Comparison of ENCODE assay signal across 43 cellular contexts in genomic region chr11:4957396-4957795, GRCh38. TPM values are rescaled to one million over a fixed set of nuclear protein-coding genes. Genes with fewer than 3 reads are reported as not detected.
"Had no signal": no experiment of that assay in that cellular context is flagged by ENCODE, and none has a peak within 500 bp of the region (broad histone marks: within the 10 kb centered on the region; RNA-seq: fewer than 3 reads in every experiment).

No MANE protein-coding gene starts in this region.

- H3K4me1 ChIP-seq: adrenal gland, ascending aorta, breast epithelium had no signal

- H3K9me3 Mint-ChIP-seq: activated naive CD4-positive, alpha-beta T cell treated with anti-CD3 and anti-CD28 coated beads, Interleukin-2, amount 50 U/mL, for 24 hours; activated naive CD8-positive, alpha-beta T cell treated with anti-CD3 and anti-CD28 coated beads for 36 hours; activated naive CD8-positive, alpha-beta T cell treated with anti-CD3 and anti-CD28 coated beads, Interleukin-2, amount 10 ng/mL, durations not matched to agents 7 days and 5 days; activated T-cell treated with anti-CD3 and anti-CD28 coated beads, Interleukin-2, amount 50 U/mL, for 24 hours; activated T-helper 1 cell treated with anti-CD3 and anti-CD28 coated beads, Interleukin-12 subunit alpha, Interleukin-12 subunit beta, Interleukin-2, Interleukin-4 antibody, amounts not matched to agents 30 ng/mL and 10 ng/mL and 1 ng/mL, durations not matched to agents 14 hours and 24 hours and 36 hours; activated T-helper 17 cell treated with anti-CD3 and anti-CD28 coated beads, Interleukin-2, amount 50 U/mL, for 72 hours; brain; central memory CD8-positive, alpha-beta T cell had no signal

- H3K27me3 ChIP-seq: adrenal gland, ascending aorta, brain microvascular endothelial cell, breast epithelium, cardiac muscle cell had no signal

- H3K27ac ChIP-seq: adrenal gland, ascending aorta, brain microvascular endothelial cell, breast epithelium, cardiac muscle cell had no signal

- DNase-seq: activated effector memory CD4-positive, alpha-beta T cell treated with anti-CD3 and anti-CD28 coated beads, Interleukin-2, amount 50 U/mL, for 16 hours; activated effector memory CD4-positive, alpha-beta T cell treated with Interleukin-2 at 50 U/mL for 16 hours; activated gamma-delta T cell; activated gamma-delta T cell treated with Interleukin-2 at 50 U/mL for 16 hours; activated naive CD4-positive, alpha-beta T cell; activated naive CD4-positive, alpha-beta T cell treated with anti-CD3 and anti-CD28 coated beads for 36 hours; activated naive CD4-positive, alpha-beta T cell treated with anti-CD3 and anti-CD28 coated beads, Interleukin-2, amount 10 ng/mL, durations not matched to agents 7 days and 5 days; activated naive CD4-positive, alpha-beta T cell treated with anti-CD3 and anti-CD28 coated beads, Interleukin-2, amount 50 U/mL, for 16 hours; activated naive CD4-positive, alpha-beta T cell treated with Interleukin-2 at 50 U/mL for 16 hours; activated naive CD8-positive, alpha-beta T cell treated with anti-CD3 and anti-CD28 coated beads for 36 hours; activated naive CD8-positive, alpha-beta T cell treated with anti-CD3 and anti-CD28 coated beads, Interleukin-2, amount 10 ng/mL, durations not matched to agents 7 days and 5 days; activated naive CD8-positive, alpha-beta T cell treated with anti-CD3 and anti-CD28 coated beads, Interleukin-2, amount 50 U/mL, for 24 hours; activated T-cell treated with anti-CD3 and anti-CD28 coated beads for 4 hours; activated T-cell treated with anti-CD3 and anti-CD28 coated beads, Interleukin-2, amount 50 U/mL, for 1 hour; activated T-cell treated with anti-CD3 and anti-CD28 coated beads, Interleukin-2, amount 50 U/mL, for 24 hours; activated T-cell treated with anti-CD3 and anti-CD28 coated beads, Interleukin-2, amount 50 U/mL, for 4 hours; activated T-cell treated with anti-CD3 and anti-CD28 coated beads, Interleukin-2, amount 50 U/mL, for 48 hours; activated T-cell treated with anti-CD3 and anti-CD28 coated beads, Interleukin-2, amount 50 U/mL, for 72 hours; adrenal gland; amniotic stem cell; amygdala; anterior cingulate cortex; aorta; brain microvascular endothelial cell; caudate nucleus; central memory CD4-positive, alpha-beta T cell; cerebellar nuclear complex had no signal

- H3K4me3 Mint-ChIP-seq: activated naive CD4-positive, alpha-beta T cell treated with anti-CD3 and anti-CD28 coated beads for 36 hours; activated naive CD4-positive, alpha-beta T cell treated with anti-CD3 and anti-CD28 coated beads, Interleukin-2, amount 10 ng/mL, durations not matched to agents 7 days and 5 days; activated naive CD4-positive, alpha-beta T cell treated with anti-CD3 and anti-CD28 coated beads, Interleukin-2, amount 50 U/mL, for 24 hours; activated naive CD8-positive, alpha-beta T cell; activated naive CD8-positive, alpha-beta T cell treated with anti-CD3 and anti-CD28 coated beads for 36 hours; activated naive CD8-positive, alpha-beta T cell treated with anti-CD3 and anti-CD28 coated beads, Interleukin-2, amount 10 ng/mL, durations not matched to agents 7 days and 5 days; activated naive CD8-positive, alpha-beta T cell treated with anti-CD3 and anti-CD28 coated beads, Interleukin-2, amount 50 U/mL, for 24 hours; activated T-cell treated with anti-CD3 and anti-CD28 coated beads, Interleukin-2, amount 50 U/mL, for 24 hours; activated T-cell treated with anti-CD3 and anti-CD28 coated beads, Interleukin-2, amount 50 U/mL, for 4 hours; activated T-cell treated with anti-CD3 and anti-CD28 coated beads, Interleukin-2, amount 50 U/mL, for 72 hours; activated T-helper 1 cell treated with anti-CD3 and anti-CD28 coated beads, Interleukin-12 subunit alpha, Interleukin-12 subunit beta, Interleukin-2, Interleukin-4 antibody, amounts not matched to agents 30 ng/mL and 10 ng/mL and 1 ng/mL, durations not matched to agents 14 hours and 24 hours and 36 hours; activated T-helper 17 cell treated with anti-CD3 and anti-CD28 coated beads, Interleukin-2, amount 50 U/mL, for 72 hours; brain; central memory CD8-positive, alpha-beta T cell had no signal

- H3K4me3 ChIP-seq: adrenal gland, ascending aorta, breast epithelium, cardiac muscle cell had no signal

- H3K27me3 Mint-ChIP-seq: activated naive CD4-positive, alpha-beta T cell treated with anti-CD3 and anti-CD28 coated beads, Interleukin-2, amount 10 ng/mL, durations not matched to agents 7 days and 5 days; activated naive CD4-positive, alpha-beta T cell treated with anti-CD3 and anti-CD28 coated beads, Interleukin-2, amount 50 U/mL, for 24 hours; activated naive CD8-positive, alpha-beta T cell; activated naive CD8-positive, alpha-beta T cell treated with anti-CD3 and anti-CD28 coated beads, Interleukin-2, amount 10 ng/mL, durations not matched to agents 7 days and 5 days; activated T-cell treated with anti-CD3 and anti-CD28 coated beads, Interleukin-2, amount 50 U/mL, for 24 hours; central memory CD8-positive, alpha-beta T cell had no signal

- H3K9me3 ChIP-seq: adrenal gland, ascending aorta, breast epithelium had no signal

- FAIRE-seq: astrocyte, bronchial epithelial cell had no signal

- H3K4me1 Mint-ChIP-seq: activated naive CD4-positive, alpha-beta T cell treated with anti-CD3 and anti-CD28 coated beads, Interleukin-2, amount 10 ng/mL, durations not matched to agents 7 days and 5 days; activated naive CD4-positive, alpha-beta T cell treated with anti-CD3 and anti-CD28 coated beads, Interleukin-2, amount 50 U/mL, for 24 hours; activated naive CD8-positive, alpha-beta T cell treated with anti-CD3 and anti-CD28 coated beads for 36 hours; activated naive CD8-positive, alpha-beta T cell treated with anti-CD3 and anti-CD28 coated beads, Interleukin-2, amount 10 ng/mL, durations not matched to agents 7 days and 5 days; activated naive CD8-positive, alpha-beta T cell treated with anti-CD3 and anti-CD28 coated beads, Interleukin-2, amount 50 U/mL, for 24 hours; activated T-helper 17 cell treated with anti-CD3 and anti-CD28 coated beads, Interleukin-2, amount 50 U/mL, for 72 hours; brain; central memory CD8-positive, alpha-beta T cell had no signal

- H3K27ac Mint-ChIP-seq: activated naive CD4-positive, alpha-beta T cell treated with anti-CD3 and anti-CD28 coated beads for 36 hours; activated naive CD4-positive, alpha-beta T cell treated with anti-CD3 and anti-CD28 coated beads, Interleukin-2, amount 10 ng/mL, durations not matched to agents 7 days and 5 days; activated naive CD4-positive, alpha-beta T cell treated with anti-CD3 and anti-CD28 coated beads, Interleukin-2, amount 50 U/mL, for 24 hours; activated naive CD4-positive, alpha-beta T cell treated with anti-CD3 and anti-CD28 coated beads, Interleukin-2, amount 50 U/mL, for 72 hours; activated naive CD8-positive, alpha-beta T cell; activated naive CD8-positive, alpha-beta T cell treated with anti-CD3 and anti-CD28 coated beads for 36 hours; activated naive CD8-positive, alpha-beta T cell treated with anti-CD3 and anti-CD28 coated beads, Interleukin-2, amount 10 ng/mL, durations not matched to agents 7 days and 5 days; activated naive CD8-positive, alpha-beta T cell treated with anti-CD3 and anti-CD28 coated beads, Interleukin-2, amount 50 U/mL, for 24 hours; activated T-cell treated with anti-CD3 and anti-CD28 coated beads, Interleukin-2, amount 50 U/mL, for 24 hours; activated T-cell treated with anti-CD3 and anti-CD28 coated beads, Interleukin-2, amount 50 U/mL, for 72 hours; activated T-helper 1 cell treated with anti-CD3 and anti-CD28 coated beads, Interleukin-12 subunit alpha, Interleukin-12 subunit beta, Interleukin-2, Interleukin-4 antibody, amounts not matched to agents 30 ng/mL and 10 ng/mL and 1 ng/mL, durations not matched to agents 14 hours and 24 hours and 36 hours; activated T-helper 17 cell treated with anti-CD3 and anti-CD28 coated beads, Interleukin-2, amount 50 U/mL, for 72 hours; brain had no signal

- ATAC-seq: activated naive CD4-positive, alpha-beta T cell treated with anti-CD3 and anti-CD28 coated beads, Interleukin-2, amount 50 U/mL, for 72 hours; activated naive CD8-positive, alpha-beta T cell treated with anti-CD3 and anti-CD28 coated beads, Interleukin-2, amount 50 U/mL, for 24 hours; activated T-cell treated with anti-CD3 and anti-CD28 coated beads, Interleukin-2, amount 50 U/mL, for 4 hours; activated T-cell treated with anti-CD3 and anti-CD28 coated beads, Interleukin-2, amount 50 U/mL, for 72 hours; activated T-helper 17 cell treated with anti-CD3 and anti-CD28 coated beads, Interleukin-2, amount 50 U/mL, for 72 hours had no signal

- H3K36me3 ChIP-seq: adrenal gland, ascending aorta, brain microvascular endothelial cell, breast epithelium, cardiac muscle cell had no signal

- H3K36me3 Mint-ChIP-seq: activated naive CD4-positive, alpha-beta T cell treated with anti-CD3 and anti-CD28 coated beads, Interleukin-2, amount 10 ng/mL, durations not matched to agents 7 days and 5 days; activated naive CD4-positive, alpha-beta T cell treated with anti-CD3 and anti-CD28 coated beads, Interleukin-2, amount 50 U/mL, for 24 hours; activated naive CD4-positive, alpha-beta T cell treated with anti-CD3 and anti-CD28 coated beads, Interleukin-2, amount 50 U/mL, for 72 hours; activated naive CD8-positive, alpha-beta T cell; activated naive CD8-positive, alpha-beta T cell treated with anti-CD3 and anti-CD28 coated beads for 36 hours; activated naive CD8-positive, alpha-beta T cell treated with anti-CD3 and anti-CD28 coated beads, Interleukin-2, amount 10 ng/mL, durations not matched to agents 7 days and 5 days; brain had no signal

RNA-seq across cellular contexts. Expression of gene OR51A2, which starts 1.9 kb away (rescaled TPM):
- total RNA-seq: activated naive CD4-positive, alpha-beta T cell treated with anti-CD3 and anti-CD28 coated beads for 36 hours; activated naive CD4-positive, alpha-beta T cell treated with anti-CD3 and anti-CD28 coated beads, Interleukin-2, amount 50 U/mL, for 72 hours; activated naive CD8-positive, alpha-beta T cell treated with anti-CD3 and anti-CD28 coated beads for 36 hours; activated naive CD8-positive, alpha-beta T cell treated with anti-CD3 and anti-CD28 coated beads, Interleukin-2, amount 10 ng/mL, durations not matched to agents 7 days and 5 days; activated T-cell treated with anti-CD3 and anti-CD28 coated beads, Interleukin-2, amount 50 U/mL, for 4 hours; activated T-cell treated with anti-CD3 and anti-CD28 coated beads, Interleukin-2, amount 50 U/mL, for 72 hours; activated T-helper 1 cell treated with anti-CD3 and anti-CD28 coated beads, Interleukin-12 subunit alpha, Interleukin-12 subunit beta, Interleukin-2, Interleukin-4 antibody, amounts not matched to agents 30 ng/mL and 10 ng/mL and 1 ng/mL, durations not matched to agents 14 hours and 24 hours and 36 hours; activated T-helper 17 cell treated with anti-CD3 and anti-CD28 coated beads, Interleukin-2, amount 50 U/mL, for 72 hours; adrenal gland; aorta; ascending aorta; astrocyte; breast epithelium; bronchial epithelial cell; cardiac muscle cell; cardiac septum; cerebellum; chondrocyte had no signal
- polyA plus RNA-seq: adipose tissue, adrenal gland, aorta, cardiac muscle cell had no signal

RNA-seq across cellular contexts. Expression of gene OR51A4, which starts 10.0 kb away (rescaled TPM):
- total RNA-seq: activated naive CD4-positive, alpha-beta T cell treated with anti-CD3 and anti-CD28 coated beads for 36 hours; activated naive CD4-positive, alpha-beta T cell treated with anti-CD3 and anti-CD28 coated beads, Interleukin-2, amount 50 U/mL, for 72 hours; activated naive CD8-positive, alpha-beta T cell treated with anti-CD3 and anti-CD28 coated beads for 36 hours; activated naive CD8-positive, alpha-beta T cell treated with anti-CD3 and anti-CD28 coated beads, Interleukin-2, amount 10 ng/mL, durations not matched to agents 7 days and 5 days; activated T-cell treated with anti-CD3 and anti-CD28 coated beads, Interleukin-2, amount 50 U/mL, for 4 hours; activated T-cell treated with anti-CD3 and anti-CD28 coated beads, Interleukin-2, amount 50 U/mL, for 72 hours; activated T-helper 1 cell treated with anti-CD3 and anti-CD28 coated beads, Interleukin-12 subunit alpha, Interleukin-12 subunit beta, Interleukin-2, Interleukin-4 antibody, amounts not matched to agents 30 ng/mL and 10 ng/mL and 1 ng/mL, durations not matched to agents 14 hours and 24 hours and 36 hours; activated T-helper 17 cell treated with anti-CD3 and anti-CD28 coated beads, Interleukin-2, amount 50 U/mL, for 72 hours; adrenal gland; aorta; ascending aorta; astrocyte; breast epithelium; bronchial epithelial cell; cardiac muscle cell; cardiac septum; cerebellum; chondrocyte had no signal
- polyA plus RNA-seq: adipose tissue, adrenal gland, aorta, cardiac muscle cell had no signal

RNA-seq across cellular contexts. Expression of gene OR51G1, which starts 33.3 kb away (rescaled TPM):
- total RNA-seq: activated naive CD4-positive, alpha-beta T cell treated with anti-CD3 and anti-CD28 coated beads for 36 hours; activated naive CD4-positive, alpha-beta T cell treated with anti-CD3 and anti-CD28 coated beads, Interleukin-2, amount 50 U/mL, for 72 hours; activated naive CD8-positive, alpha-beta T cell treated with anti-CD3 and anti-CD28 coated beads for 36 hours; activated naive CD8-positive, alpha-beta T cell treated with anti-CD3 and anti-CD28 coated beads, Interleukin-2, amount 10 ng/mL, durations not matched to agents 7 days and 5 days; activated T-cell treated with anti-CD3 and anti-CD28 coated beads, Interleukin-2, amount 50 U/mL, for 4 hours; activated T-cell treated with anti-CD3 and anti-CD28 coated beads, Interleukin-2, amount 50 U/mL, for 72 hours; activated T-helper 1 cell treated with anti-CD3 and anti-CD28 coated beads, Interleukin-12 subunit alpha, Interleukin-12 subunit beta, Interleukin-2, Interleukin-4 antibody, amounts not matched to agents 30 ng/mL and 10 ng/mL and 1 ng/mL, durations not matched to agents 14 hours and 24 hours and 36 hours; activated T-helper 17 cell treated with anti-CD3 and anti-CD28 coated beads, Interleukin-2, amount 50 U/mL, for 72 hours; adrenal gland; aorta; ascending aorta; astrocyte; breast epithelium; bronchial epithelial cell; cardiac muscle cell; cardiac septum; cerebellum; chondrocyte had no signal
- polyA plus RNA-seq: adipose tissue, adrenal gland, aorta, cardiac muscle cell had no signal

RNA-seq across cellular contexts. Expression of gene OR51L1, which starts 37.3 kb away (rescaled TPM):
- total RNA-seq: activated naive CD4-positive, alpha-beta T cell treated with anti-CD3 and anti-CD28 coated beads for 36 hours; activated naive CD4-positive, alpha-beta T cell treated with anti-CD3 and anti-CD28 coated beads, Interleukin-2, amount 50 U/mL, for 72 hours; activated naive CD8-positive, alpha-beta T cell treated with anti-CD3 and anti-CD28 coated beads for 36 hours; activated naive CD8-positive, alpha-beta T cell treated with anti-CD3 and anti-CD28 coated beads, Interleukin-2, amount 10 ng/mL, durations not matched to agents 7 days and 5 days; activated T-cell treated with anti-CD3 and anti-CD28 coated beads, Interleukin-2, amount 50 U/mL, for 4 hours; activated T-cell treated with anti-CD3 and anti-CD28 coated beads, Interleukin-2, amount 50 U/mL, for 72 hours; activated T-helper 1 cell treated with anti-CD3 and anti-CD28 coated beads, Interleukin-12 subunit alpha, Interleukin-12 subunit beta, Interleukin-2, Interleukin-4 antibody, amounts not matched to agents 30 ng/mL and 10 ng/mL and 1 ng/mL, durations not matched to agents 14 hours and 24 hours and 36 hours; activated T-helper 17 cell treated with anti-CD3 and anti-CD28 coated beads, Interleukin-2, amount 50 U/mL, for 72 hours; adrenal gland; aorta; ascending aorta; astrocyte; breast epithelium; bronchial epithelial cell; cardiac muscle cell; cardiac septum; cerebellum; chondrocyte had no signal
- polyA plus RNA-seq: adipose tissue, adrenal gland, aorta, cardiac muscle cell had no signal

RNA-seq across cellular contexts. Expression of gene OR51G2, which starts 38.2 kb away (rescaled TPM):
- total RNA-seq: activated naive CD4-positive, alpha-beta T cell treated with anti-CD3 and anti-CD28 coated beads for 36 hours; activated naive CD4-positive, alpha-beta T cell treated with anti-CD3 and anti-CD28 coated beads, Interleukin-2, amount 50 U/mL, for 72 hours; activated naive CD8-positive, alpha-beta T cell treated with anti-CD3 and anti-CD28 coated beads for 36 hours; activated naive CD8-positive, alpha-beta T cell treated with anti-CD3 and anti-CD28 coated beads, Interleukin-2, amount 10 ng/mL, durations not matched to agents 7 days and 5 days; activated T-cell treated with anti-CD3 and anti-CD28 coated beads, Interleukin-2, amount 50 U/mL, for 4 hours; activated T-cell treated with anti-CD3 and anti-CD28 coated beads, Interleukin-2, amount 50 U/mL, for 72 hours; activated T-helper 1 cell treated with anti-CD3 and anti-CD28 coated beads, Interleukin-12 subunit alpha, Interleukin-12 subunit beta, Interleukin-2, Interleukin-4 antibody, amounts not matched to agents 30 ng/mL and 10 ng/mL and 1 ng/mL, durations not matched to agents 14 hours and 24 hours and 36 hours; activated T-helper 17 cell treated with anti-CD3 and anti-CD28 coated beads, Interleukin-2, amount 50 U/mL, for 72 hours; adrenal gland; aorta; ascending aorta; astrocyte; breast epithelium; bronchial epithelial cell; cardiac muscle cell; cardiac septum; cerebellum; chondrocyte had no signal
- polyA plus RNA-seq: adipose tissue, adrenal gland, aorta, cardiac muscle cell had no signal
